30 cellular contexts compared by ENCODE assay signal in genomic region chr1:116972676-116973035, GRCh38. TPM values are rescaled to one million over a fixed set of nuclear protein-coding genes. Genes with fewer than 3 reads are reported as not detected.
DNase-seq lines count a peak whose midpoint lies in the region; FAIRE-seq and TF ChIP-seq lines count a peak whose summit lies in the region.
"Had no signal": no experiment of that assay in that cellular context is flagged by ENCODE, and none has a peak within 500 bp of the region (broad histone marks: within the 10 kb centered on the region; RNA-seq: fewer than 3 reads in every experiment).

No MANE protein-coding gene starts in this region.

- no peaks in the 10 kb centered on the region for H3K36me3 ChIP-seq in breast epithelium
- H3K36me3 ChIP-seq in bronchial epithelial cell (ENCODE audit: control insufficient read depth, insufficient read depth, low read length): peaks cover 8% of the 10 kb centered on the region
- H3K36me3 ChIP-seq: lower lobe of right lung had no signal

- H3K4me1 Mint-ChIP-seq in MCF 10A (ENCODE audit: insufficient read depth, unreplicated experiment): peaks cover 7% of the 10 kb centered on the region
- H3K4me1 Mint-ChIP-seq in type B pancreatic cell (ENCODE audit: unreplicated experiment): peaks cover 11% of the 10 kb centered on the region
- H3K4me1 Mint-ChIP-seq: activated naive CD8-positive, alpha-beta T cell treated with anti-CD3 and anti-CD28 coated beads, Interleukin-2, amount 50 U/mL, for 24 hours; CD4-positive, alpha-beta memory T cell; stimulated activated naive CD8-positive, alpha-beta T cell treated with anti-CD3 and anti-CD28 coated beads, Interleukin-15, amount 100 ng/mL, for 72 hours had no signal

- H3K27me3 Mint-ChIP-seq in MCF 10A (ENCODE audit: insufficient read depth, unreplicated experiment): no peaks in the 10 kb centered on the region
- no peaks in the 10 kb centered on the region for H3K27me3 Mint-ChIP-seq in type B pancreatic cell
- H3K27me3 Mint-ChIP-seq: activated naive CD8-positive, alpha-beta T cell treated with anti-CD3 and anti-CD28 coated beads, Interleukin-2, amount 50 U/mL, for 24 hours; stimulated activated naive CD8-positive, alpha-beta T cell treated with anti-CD3 and anti-CD28 coated beads, Interleukin-15, amount 100 ng/mL, for 72 hours had no signal

- TF ChIP-seq POLR2A in breast epithelium (IDR thresholded peaks at IDR 0.05): no peak

- H3K36me3 Mint-ChIP-seq in MCF 10A (ENCODE audit: insufficient read depth, unreplicated experiment) (peaks cover 25% of the 10 kb centered on the region), type B pancreatic cell (peaks cover 44% of the 10 kb centered on the region)
- H3K36me3 Mint-ChIP-seq: CD4-positive, alpha-beta memory T cell had no signal

- POLR2A ChIA-PET in MCF 10A (lab: Yijun Ruan, JAX): interaction anchor here (1.0 kb wide), 3 partner anchors 10 to 18 kb away, joined by 3 read pairs; no protein-coding TSS in a partner anchor

- DNase-seq in MCF 10A (ENCODE audit: unreplicated experiment) (peak; percentile 16), breast epithelium (ENCODE audit: low spot score in 2 of 2) (no peak), bronchial epithelial cell (ENCODE audit: low read depth) (peak; percentile 61), kidney glomerular epithelial cell (lab: John Stamatoyannopoulos, UW) (peak; percentile 45), type B pancreatic cell (ENCODE audit: extremely low spot score, unreplicated experiment) (no peak), NCI-H2171 (lab: John Stamatoyannopoulos, UW) (no peak), NCI-H1417 (lab: John Stamatoyannopoulos, UW) (no peak), cerebellar cortex (ENCODE audit: low spot score) (no peak)
- DNase-seq: activated CD4-positive, alpha-beta T cell treated with anti-CD3 and anti-CD28 coated beads for 1 hour; activated CD8-positive, alpha-beta T cell treated with anti-CD3 and anti-CD28 coated beads, Interleukin-2, amount 10 ng/mL, durations not matched to agents 7 days and 5 days; activated gamma-delta T cell treated with Interleukin-2 at 50 U/mL for 16 hours; activated naive CD8-positive, alpha-beta T cell treated with anti-CD3 and anti-CD28 coated beads, Interleukin-2, amount 50 U/mL, for 24 hours; activated T-cell treated with anti-CD3 and anti-CD28 coated beads for 4 hours; AML-193; caudate nucleus; CD4-positive, alpha-beta memory T cell; dorsolateral prefrontal cortex; Karpas-422; lower lobe of right lung; NCI-H1694 treated with DMSO at 0.1 percent for 48 hours; NCI-H774; OCI-M1; posterior cingulate gyrus; SIG-M5; stimulated activated naive CD8-positive, alpha-beta T cell treated with anti-CD3 and anti-CD28 coated beads, Interleukin-15, amount 100 ng/mL, for 72 hours had no signal

- no peaks in the 10 kb centered on the region for H3K4me1 ChIP-seq in breast epithelium

- TF ChIP-seq CTCF in MCF 10A (IDR thresholded peaks at IDR 0.05; ENCODE audit: unreplicated experiment) (no peak), breast epithelium (IDR thresholded peaks at IDR 0.05) (no peak), bronchial epithelial cell (IDR thresholded peaks at IDR 0.05; ENCODE audit: insufficient read depth, low read length, severe bottlenecking) (no peak), type B pancreatic cell (conservative IDR thresholded peaks at IDR 0.05) (no peak)

- BruUV-seq in MCF 10A (replicated peaks; lab: Mats Ljungman, UMichigan): no TSS peak

- peak overlapping the region in 1 of 2 donors; percentile 31 for H3K27ac ChIP-seq in breast epithelium
- H3K27ac ChIP-seq: 22Rv1, dorsolateral prefrontal cortex, HL-60, lower lobe of right lung had no signal

- CTCF ChIA-PET in MCF 10A (lab: Yijun Ruan, JAX): interaction anchor here (0.6 to 1.5 kb wide), 3 partner anchors 11 to 226 kb away, joined by 4 to 6 read pairs (median 4); partner anchors contain the start of gene TTF2

- no peaks in the 10 kb centered on the region for H3K9me3 Mint-ChIP-seq in MCF 10A (ENCODE audit: unreplicated experiment)
- H3K9me3 Mint-ChIP-seq in type B pancreatic cell: peaks cover 15% of the 10 kb centered on the region

- FAIRE-seq in bronchial epithelial cell (lab: Jason Lieb, UNC): no peak
- FAIRE-seq: endothelial cell of umbilical vein, GM19239, TTC549 had no signal

- H3K27ac Mint-ChIP-seq in MCF 10A (ENCODE audit: low read depth, unreplicated experiment) (peak overlapping the region; percentile 87), type B pancreatic cell (peak overlapping the region; percentile 18)
- H3K27ac Mint-ChIP-seq: activated CD8-positive, alpha-beta T cell treated with anti-CD3 and anti-CD28 coated beads, Interleukin-2, amount 10 ng/mL, durations not matched to agents 7 days and 5 days; activated naive CD8-positive, alpha-beta T cell treated with anti-CD3 and anti-CD28 coated beads, Interleukin-2, amount 50 U/mL, for 24 hours had no signal

- H3K27me3 ChIP-seq in breast epithelium (no peaks in the 10 kb centered on the region), bronchial epithelial cell (ENCODE audit: control insufficient read depth, insufficient read depth, low read length) (no peaks in the 10 kb centered on the region)
- H3K27me3 ChIP-seq: dorsolateral prefrontal cortex had no signal

- H3K4me3 Mint-ChIP-seq in MCF 10A (ENCODE audit: unreplicated experiment): peak overlapping the region; percentile 8
- no peak overlapping the region for H3K4me3 Mint-ChIP-seq in type B pancreatic cell
- H3K4me3 Mint-ChIP-seq: activated CD8-positive, alpha-beta T cell treated with anti-CD3 and anti-CD28 coated beads, Interleukin-2, amount 10 ng/mL, durations not matched to agents 7 days and 5 days; activated naive CD8-positive, alpha-beta T cell treated with anti-CD3 and anti-CD28 coated beads, Interleukin-2, amount 50 U/mL, for 24 hours; CD4-positive, alpha-beta memory T cell; stimulated activated naive CD8-positive, alpha-beta T cell treated with anti-CD3 and anti-CD28 coated beads, Interleukin-15, amount 100 ng/mL, for 72 hours had no signal

- H3K9me3 ChIP-seq in breast epithelium: no peaks in the 10 kb centered on the region
- H3K9me3 ChIP-seq: lower lobe of right lung had no signal

- intact Hi-C loops in MCF 10A (cut with micrococcal nuclease): no loop called here
- intact Hi-C loops in breast epithelium (cut with DNase I; ENCODE audit: low total_unique reads): no loop called here

- H3K4me3 ChIP-seq in breast epithelium (no peak overlapping the region), bronchial epithelial cell (ENCODE audit: low read depth, low read length) (no peak overlapping the region)
- H3K4me3 ChIP-seq: dorsolateral prefrontal cortex, lower lobe of right lung had no signal

RNA-seq across cellular contexts. Expression of gene CD101, which starts 28.9 kb away (rescaled TPM):
- 0.37 and 0.42 TPM in 2 replicates for total RNA-seq in MCF 10A (2022)
- 1 to 10 TPM in 1 of 3 donors, under 1 TPM in 2; 0.32 to 3.9 (median 0.73) TPM for total RNA-seq in breast epithelium
- 0.53 and 0.90 TPM in 2 replicates for total RNA-seq in bronchial epithelial cell
- 1.1 and 4.4 TPM in 2 replicates for total RNA-seq in type B pancreatic cell (ENCODE audit: low replicate concordance)

Comparison
In these comparisons a context has a peak if more than half of its experiments do, and no peak if none do; other contexts are left out.
1. DNase-seq: peak in MCF 10A (single experiment), bronchial epithelial cell (single experiment) and kidney glomerular epithelial cell (single experiment); none in breast epithelium (0 of 2), type B pancreatic cell (single experiment), NCI-H2171 (single experiment), NCI-H1417 (0 of 3) and cerebellar cortex (single experiment).